2 cellular contexts compared by ENCODE assay signal in the genomic region with DNA sequence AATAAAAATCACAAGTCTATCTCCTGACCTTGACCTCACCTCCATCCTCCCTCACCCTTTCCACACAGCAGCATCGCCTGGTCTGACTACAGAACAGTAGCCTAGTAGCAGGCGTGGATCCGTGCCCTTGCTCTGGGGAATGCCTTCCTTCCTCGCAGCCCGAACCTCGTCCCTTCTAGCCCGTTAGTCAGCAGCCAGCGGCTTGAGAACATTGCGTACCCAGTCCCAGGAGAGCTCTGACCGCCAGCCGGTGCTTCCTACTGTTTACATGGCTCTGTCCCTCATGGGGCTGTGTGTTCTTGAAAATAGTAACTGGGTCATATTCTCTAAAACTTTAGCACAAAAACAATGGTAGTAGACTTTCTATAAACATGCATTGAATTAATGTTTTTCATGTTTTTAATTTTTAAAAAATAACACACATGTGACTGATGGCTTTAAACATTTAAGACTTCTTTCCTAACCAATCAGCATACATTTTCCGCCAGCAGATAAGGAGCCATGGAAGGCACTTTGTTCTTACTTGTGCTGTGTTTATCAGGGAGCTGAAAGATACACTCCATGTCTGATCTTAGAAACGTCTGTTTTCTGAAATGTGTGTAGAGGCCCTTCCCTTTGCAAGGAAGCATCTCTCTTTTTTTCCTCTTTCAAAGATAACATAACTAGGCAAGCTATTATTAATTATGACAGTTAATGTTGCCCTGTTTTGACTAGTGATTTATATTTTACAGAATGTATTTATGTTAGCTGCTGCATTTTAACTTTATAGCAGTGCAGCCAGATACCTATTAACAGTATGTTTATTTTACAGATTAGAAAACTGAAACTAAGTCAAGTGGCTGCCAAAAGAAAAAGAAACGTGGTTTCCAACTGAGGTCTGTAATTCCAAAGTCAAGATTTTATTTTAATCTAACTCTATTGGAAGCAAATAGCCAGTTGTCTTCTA.
TF ChIP-seq lines count a peak whose summit lies in the region.

No MANE protein-coding gene starts in this region.

TF ChIP-seq in liver, 16 proteins besides CTCF, POLR2A, EP300 and RAD21 (continued from another document):
- peak; percentile 40 to 41 for TF ChIP-seq RXRA (IDR thresholded peaks at IDR 0.05)
- TF ChIP-seq, protein P1, sequence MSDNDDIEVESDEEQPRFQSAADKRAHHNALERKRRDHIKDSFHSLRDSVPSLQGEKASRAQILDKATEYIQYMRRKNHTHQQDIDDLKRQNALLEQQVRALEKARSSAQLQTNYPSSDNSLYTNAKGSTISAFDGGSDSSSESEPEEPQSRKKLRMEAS (IDR thresholded peaks at IDR 0.05), result peak; percentile 20

TF ChIP-seq in HepG2, 621 proteins besides CTCF, POLR2A, EP300 and RAD21:
- no peak for TF ChIP-seq CERS6 (CRISPR knock-in tag; IDR thresholded peaks at IDR 0.05)
- TF ChIP-seq NR0B2 (CRISPR knock-in tag; IDR thresholded peaks at IDR 0.05), result no peak
- TF ChIP-seq ZNF530 (CRISPR knock-in tag; IDR thresholded peaks at IDR 0.05; ENCODE audit: low read depth), result no peak
- TF ChIP-seq ZNF816 (CRISPR knock-in tag; IDR thresholded peaks at IDR 0.05; ENCODE audit: borderline replicate concordance), result no peak
- TF ChIP-seq KLF9 (CRISPR knock-in tag; IDR thresholded peaks at IDR 0.05; ENCODE audit: low read depth), result no peak
- TF ChIP-seq DR1 (CRISPR knock-in tag; IDR thresholded peaks at IDR 0.05), result no peak
- TF ChIP-seq ZNF335 (CRISPR knock-in tag; IDR thresholded peaks at IDR 0.05), result no peak
- no peak for TF ChIP-seq ZBTB7B (CRISPR knock-in tag; IDR thresholded peaks at IDR 0.05)
- TF ChIP-seq ZNF766 (CRISPR knock-in tag; IDR thresholded peaks at IDR 0.05; ENCODE audit: borderline replicate concordance), result no peak
- no peak for TF ChIP-seq ZNF33B (CRISPR knock-in tag; IDR thresholded peaks at IDR 0.05)
- TF ChIP-seq NAIF1 (CRISPR knock-in tag; IDR thresholded peaks at IDR 0.05; ENCODE audit: borderline replicate concordance), result no peak
